9 cellular contexts compared by ENCODE assay signal in genomic region chr7:8442814-8443304, GRCh38. TPM values are rescaled to one million over a fixed set of nuclear protein-coding genes. Genes with fewer than 3 reads are reported as not detected.
DNase-seq lines count a peak whose midpoint lies in the region; ATAC-seq and TF ChIP-seq lines count a peak whose summit lies in the region.
"Had no signal": no experiment of that assay in that cellular context is flagged by ENCODE, and none has a peak within 500 bp of the region (broad histone marks: within the 10 kb centered on the region; RNA-seq: fewer than 3 reads in every experiment).

No MANE protein-coding gene starts in this region.

- peaks cover 10 to 25% (median 14%) of the 10 kb centered on the region in 4 donors for H3K4me1 Mint-ChIP-seq in naive thymus-derived CD8-positive, alpha-beta T cell
- peaks cover 8% of the 10 kb centered on the region for H3K4me1 Mint-ChIP-seq in CD14-positive monocyte

- H3K9me3 Mint-ChIP-seq in naive thymus-derived CD8-positive, alpha-beta T cell: peaks cover 0 to 23% (median 17%) of the 10 kb centered on the region in 9 donors
- peaks cover 4 to 28% (median 23%) of the 10 kb centered on the region in 7 donors for H3K9me3 Mint-ChIP-seq in CD14-positive monocyte

- no peak for TF ChIP-seq CTCF in WERI-Rb-1 (IDR thresholded peaks at IDR 0.05; ENCODE audit: low read depth, low read length)
- no peak for TF ChIP-seq CTCF in upper lobe of right lung (IDR thresholded peaks at IDR 0.05)
- no peak for TF ChIP-seq CTCF in CD14-positive monocyte (IDR thresholded peaks at IDR 0.05)

- intact Hi-C loops in upper lobe of right lung (cut with DNase I): no loop called here
- intact Hi-C loops in CD14-positive monocyte (cut with micrococcal nuclease): no loop called here

- H3K9ac ChIP-seq in endocrine pancreas (ENCODE audit: control insufficient read depth, insufficient read depth, low read length): no peak overlapping the region

- H3K36me3 ChIP-seq in HAP-1 (replicated peaks): no peaks in the 10 kb centered on the region
- H3K36me3 ChIP-seq in WERI-Rb-1: no peaks in the 10 kb centered on the region
- no peaks in the 10 kb centered on the region for H3K36me3 ChIP-seq in endocrine pancreas (ENCODE audit: control insufficient read depth, insufficient read depth, low read length)
- H3K36me3 ChIP-seq in upper lobe of right lung: no peaks in the 10 kb centered on the region

- in situ Hi-C loops in HAP-1 (cut with MboI; ENCODE audit: low sequenced_read_pairs): loop anchor here (25.0 kb wide), 2 partner anchors 269 to 644 kb away; no protein-coding TSS in a partner anchor

- H3K27me3 ChIP-seq in HAP-1 (ENCODE audit: low read depth) (no peaks in the 10 kb centered on the region), WERI-Rb-1 (ENCODE audit: insufficient read depth, low read depth, severe bottlenecking) (no peaks in the 10 kb centered on the region), endocrine pancreas (ENCODE audit: control insufficient read depth, insufficient read depth, low read length) (peaks cover 17% of the 10 kb centered on the region), upper lobe of right lung (peaks cover 80% of the 10 kb centered on the region)

- no peak overlapping the region for H3K27ac ChIP-seq in WERI-Rb-1
- no peak overlapping the region for H3K27ac ChIP-seq in upper lobe of right lung
- H3K27ac ChIP-seq: C4-2B had no signal

- peaks cover 45 to 91% (median 71%) of the 10 kb centered on the region in 5 donors for H3K27me3 Mint-ChIP-seq in naive thymus-derived CD8-positive, alpha-beta T cell
- H3K27me3 Mint-ChIP-seq in CD14-positive monocyte (ENCODE audit: low read depth in 3 of 3): peaks cover 68 to 73% (median 71%) of the 10 kb centered on the region in 3 donors

- peak overlapping the region in 1 of 10 donors; percentile 9 for H3K27ac Mint-ChIP-seq in naive thymus-derived CD8-positive, alpha-beta T cell
- no peak overlapping the region for H3K27ac Mint-ChIP-seq in CD14-positive monocyte

- H3K36me3 Mint-ChIP-seq in naive thymus-derived CD8-positive, alpha-beta T cell: peaks cover 4 to 17% (median 6%) of the 10 kb centered on the region in 3 donors
- H3K36me3 Mint-ChIP-seq in CD14-positive monocyte: peaks cover 4 to 6% of the 10 kb centered on the region in 2 donors

- H3K9me3 ChIP-seq in HAP-1: 0 out of 2 replicates have a peak, but pooled peaks cover 2% of the 10 kb centered on the region
- peaks cover 5% of the 10 kb centered on the region for H3K9me3 ChIP-seq in WERI-Rb-1 (ENCODE audit: severe bottlenecking)
- no peaks in the 10 kb centered on the region for H3K9me3 ChIP-seq in endocrine pancreas (ENCODE audit: control insufficient read depth, low read length)
- H3K9me3 ChIP-seq in upper lobe of right lung: no peaks in the 10 kb centered on the region

- ATAC-seq in naive thymus-derived CD8-positive, alpha-beta T cell: peak; percentile 62 to 67
- ATAC-seq in upper lobe of right lung: peak; percentile 95

- DNase-seq in AG08395 (ENCODE audit: low spot score): peak; percentile 40
- peak; percentile 28 to 87 for DNase-seq in HAP-1 (ENCODE audit: low spot score in 2 of 2)
- DNase-seq in WERI-Rb-1: peak; percentile 28
- DNase-seq in naive thymus-derived CD8-positive, alpha-beta T cell: peak in 9 of 10 donors; percentile 6 to 56 (median 34)
- peak; percentile 82 for DNase-seq in upper lobe of right lung
- DNase-seq in NCI-H82 (lab: John Stamatoyannopoulos, UW): no peak
- no peak for DNase-seq in CD14-positive monocyte (ENCODE audit: low spot score)

- H3K4me3 Mint-ChIP-seq in naive thymus-derived CD8-positive, alpha-beta T cell: peak overlapping the region in 5 of 10 donors; percentile 13 to 53 (median 27)
- peak overlapping the region in 1 of 2 donors; percentile 77 for H3K4me3 Mint-ChIP-seq in CD14-positive monocyte

- H3K4me3 ChIP-seq in HAP-1 (no peak overlapping the region), WERI-Rb-1 (ENCODE audit: low read depth, low read length) (peak overlapping the region; percentile 60), endocrine pancreas (ENCODE audit: control insufficient read depth, insufficient read depth, low read length) (peak overlapping the region; percentile 57), upper lobe of right lung (no peak overlapping the region)

- H3K4me1 ChIP-seq in HAP-1 (peaks cover 4% of the 10 kb centered on the region; the same call in 1 of the 2 replicates), endocrine pancreas (ENCODE audit: control insufficient read depth, insufficient read depth, low read length) (no peaks in the 10 kb centered on the region), upper lobe of right lung (no peaks in the 10 kb centered on the region)

- POLR2A ChIA-PET in naive thymus-derived CD8-positive, alpha-beta T cell (lab: Charles Lee): no interaction called here

RNA-seq across cellular contexts. Expression of gene NXPH1, which starts 9.4 kb away (rescaled TPM):
- not detected for total RNA-seq in naive thymus-derived CD8-positive, alpha-beta T cell
- not detected for polyA plus RNA-seq in naive thymus-derived CD8-positive, alpha-beta T cell
- not detected for total RNA-seq in upper lobe of right lung
- polyA plus RNA-seq in CD14-positive monocyte: not detected

Comparison
In these comparisons a context has a peak if more than half of its experiments do, and no peak if none do; other contexts are left out.
1. DNase-seq: peak in AG08395 (single experiment), HAP-1 (2 of 2), WERI-Rb-1 (single experiment), naive thymus-derived CD8-positive, alpha-beta T cell (9 of 10) and upper lobe of right lung (single experiment); none in NCI-H82 (single experiment) and CD14-positive monocyte (single experiment).
2. H3K4me3 ChIP-seq: peak in WERI-Rb-1 (single experiment) and endocrine pancreas (single experiment); none in HAP-1 (single experiment) and upper lobe of right lung (single experiment).